Comparison of ENCODE assay signal across 16 cellular contexts in the genomic region with DNA sequence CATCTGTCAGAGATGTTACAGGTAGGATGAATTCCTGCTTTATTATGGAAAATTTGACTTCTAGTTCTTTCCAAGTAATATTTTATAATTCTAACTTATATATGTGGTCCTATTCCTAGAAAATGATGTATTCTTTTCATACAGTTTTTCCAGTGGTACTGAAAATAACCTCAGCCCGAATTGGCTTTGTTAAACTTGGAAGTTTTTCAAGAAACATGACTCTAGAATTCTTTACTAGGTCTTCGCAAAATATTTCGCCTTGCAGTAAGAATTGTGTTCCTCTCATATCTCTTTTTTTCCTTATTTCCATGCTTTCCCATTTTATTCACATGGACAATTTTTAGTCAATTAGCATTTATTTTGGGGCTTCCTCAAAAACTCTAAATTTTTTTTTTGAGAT.
"Had no signal": no experiment of that assay in that cellular context is flagged by ENCODE, and none has a peak within 500 bp of the region (broad histone marks: within the 10 kb centered on the region; RNA-seq: fewer than 3 reads in every experiment).

No MANE protein-coding gene starts in this region.

- H3K9me3 Mint-ChIP-seq: activated T-helper 2 cell treated with anti-CD3 and anti-CD28 coated beads, Interferon-gamma antibody, Interleukin-2, Interleukin-4, amounts not matched to agents 10 μg/mL and 5 μg/mL and 100 μg/mL, durations not matched to agents 14 hours and 24 hours and 36 hours; stimulated activated effector memory CD8-positive, alpha-beta T cell treated with anti-CD3 and anti-CD28 coated beads, Interleukin-12 subunit alpha, Interleukin-12 subunit beta, amount 100 ng/mL, for 72 hours; T-cell had no signal

- H3K36me3 Mint-ChIP-seq: stimulated activated effector memory CD8-positive, alpha-beta T cell treated with anti-CD3 and anti-CD28 coated beads, Interleukin-12 subunit alpha, Interleukin-12 subunit beta, amount 100 ng/mL, for 72 hours; T-cell had no signal

- H3K27ac ChIP-seq: body of pancreas, pancreas had no signal

- H3K4me3 Mint-ChIP-seq: stimulated activated effector memory CD8-positive, alpha-beta T cell treated with anti-CD3 and anti-CD28 coated beads, Interleukin-12 subunit alpha, Interleukin-12 subunit beta, amount 100 ng/mL, for 72 hours; T-cell had no signal

- H3K9me3 ChIP-seq: adrenal gland, body of pancreas, pancreas, SK-N-SH, transverse colon had no signal

- H3K27me3 ChIP-seq: adrenal gland, body of pancreas, pancreas, transverse colon had no signal

- ATAC-seq: activated CD4-positive, CD25-positive, alpha-beta regulatory T cell treated with anti-CD3 and anti-CD28 coated beads, Interleukin-2, amount 50 U/mL, for 24 hours; body of pancreas; left lobe of liver; pancreas; Right ventricle myocardium inferior; stimulated activated effector memory CD8-positive, alpha-beta T cell treated with anti-CD3 and anti-CD28 coated beads, Interleukin-12 subunit alpha, Interleukin-12 subunit beta, amount 100 ng/mL, for 72 hours; T-cell had no signal

- H3K27ac Mint-ChIP-seq: activated T-helper 2 cell treated with anti-CD3 and anti-CD28 coated beads, Interferon-gamma antibody, Interleukin-2, Interleukin-4, amounts not matched to agents 10 μg/mL and 5 μg/mL and 100 μg/mL, durations not matched to agents 14 hours and 24 hours and 36 hours; stimulated activated effector memory CD8-positive, alpha-beta T cell treated with anti-CD3 and anti-CD28 coated beads, Interleukin-12 subunit alpha, Interleukin-12 subunit beta, amount 100 ng/mL, for 72 hours; T-cell had no signal

- H3K36me3 ChIP-seq: adrenal gland, pancreas, transverse colon had no signal

- H3K27me3 Mint-ChIP-seq: T-cell had no signal

- DNase-seq: activated naive CD4-positive, alpha-beta T cell treated with anti-CD3 and anti-CD28 coated beads, Interleukin-2, amount 50 U/mL, for 16 hours; adrenal gland; body of pancreas; erythroblast; islet precursor cell; mammary epithelial cell; pancreas; SK-N-SH; T-cell; T1000; transverse colon had no signal

- H3K4me3 ChIP-seq: adrenal gland, body of pancreas, pancreas, transverse colon had no signal
